In the genomic region with DNA sequence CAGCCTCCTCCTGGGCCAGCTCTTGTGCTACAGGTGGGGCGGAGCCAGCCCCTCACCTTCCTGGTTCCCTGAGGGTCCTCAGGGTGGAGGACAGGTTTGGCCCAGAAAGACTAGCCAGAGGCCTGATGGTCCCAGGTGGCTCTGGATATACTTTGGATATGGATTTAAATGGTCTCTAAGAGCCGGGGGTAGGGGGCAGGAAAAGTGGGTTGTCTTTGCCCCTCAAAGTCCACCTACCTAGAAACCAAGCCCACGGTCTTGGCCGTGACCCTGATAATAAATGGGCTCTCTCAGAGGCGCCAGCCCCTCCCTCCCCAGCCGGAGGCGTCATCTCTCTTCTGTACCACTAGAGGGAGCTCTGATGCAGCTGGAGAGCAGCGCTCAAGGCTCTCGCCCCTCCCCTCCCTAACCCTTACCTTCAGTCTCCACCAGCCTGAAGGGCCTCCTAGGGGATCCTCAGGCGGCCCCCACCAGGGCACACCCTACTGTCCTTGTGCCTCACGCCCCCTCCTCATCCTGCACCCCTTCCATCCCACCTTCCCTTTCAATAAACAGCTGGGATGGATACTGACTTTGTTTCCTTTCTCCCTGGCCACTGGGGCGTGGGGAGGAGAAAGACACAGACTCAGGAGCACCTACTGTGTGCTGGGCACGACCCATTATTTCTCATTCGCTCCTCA, we compare ENCODE assay signal across 1 cellular context.
TF ChIP-seq lines count a peak whose summit lies in the region.

No MANE protein-coding gene starts in this region.

TF ChIP-seq in HepG2, 621 proteins besides CTCF, POLR2A, EP300 and RAD21 (continued from another document and continues in another):
- TF ChIP-seq, protein P1, sequence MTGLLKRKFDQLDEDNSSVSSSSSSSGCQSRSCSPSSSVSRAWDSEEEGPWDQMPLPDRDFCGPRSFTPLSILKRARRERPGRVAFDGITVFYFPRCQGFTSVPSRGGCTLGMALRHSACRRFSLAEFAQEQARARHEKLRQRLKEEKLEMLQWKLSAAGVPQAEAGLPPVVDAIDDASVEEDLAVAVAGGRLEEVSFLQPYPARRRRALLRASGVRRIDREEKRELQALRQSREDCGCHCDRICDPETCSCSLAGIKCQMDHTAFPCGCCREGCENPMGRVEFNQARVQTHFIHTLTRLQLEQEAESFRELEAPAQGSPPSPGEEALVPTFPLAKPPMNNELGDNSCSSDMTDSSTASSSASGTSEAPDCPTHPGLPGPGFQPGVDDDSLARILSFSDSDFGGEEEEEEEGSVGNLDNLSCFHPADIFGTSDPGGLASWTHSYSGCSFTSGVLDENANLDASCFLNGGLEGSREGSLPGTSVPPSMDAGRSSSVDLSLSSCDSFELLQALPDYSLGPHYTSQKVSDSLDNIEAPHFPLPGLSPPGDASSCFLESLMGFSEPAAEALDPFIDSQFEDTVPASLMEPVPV (CRISPR knock-in tag; IDR thresholded peaks at IDR 0.05), result 0 out of 2 replicates have a peak, but pooled peaks have one; percentile 44
- TF ChIP-seq NFE2 (CRISPR knock-in tag; IDR thresholded peaks at IDR 0.05) (no peak), SRSF1 (optimal IDR thresholded peaks at IDR 0.05; ENCODE audit: low read depth, low read length) (no peak), POLR2AphosphoS2 (IDR thresholded peaks at IDR 0.05; ENCODE audit: low read depth, low read length) (no peak), ZNF468 (CRISPR knock-in tag; IDR thresholded peaks at IDR 0.05) (no peak), TCF7L2 (IDR thresholded peaks at IDR 0.05; ENCODE audit: low read depth, low read length) (no peak), ZNF382 (CRISPR knock-in tag; IDR thresholded peaks at IDR 0.05; ENCODE audit: borderline replicate concordance) (no peak), ZNF720 (CRISPR knock-in tag; IDR thresholded peaks at IDR 0.05) (no peak), ADNP (CRISPR knock-in tag; IDR thresholded peaks at IDR 0.05) (no peak), DZIP1 (CRISPR knock-in tag; IDR thresholded peaks at IDR 0.05) (peak; percentile 70; the same call in 1 of the 2 replicates), NR2F1 (CRISPR knock-in tag; IDR thresholded peaks at IDR 0.05) (no peak), HNF4G (IDR thresholded peaks at IDR 0.05; ENCODE audit: borderline replicate concordance, low read depth, low read length) (no peak), HNF4G (CRISPR knock-in tag; IDR thresholded peaks at IDR 0.05; ENCODE audit: borderline replicate concordance, low read depth) (no peak; the same call in 1 of the 2 replicates), ZNF639 (CRISPR knock-in tag; conservative IDR thresholded peaks at IDR 0.05) (0 out of 2 replicates have a peak, but pooled peaks have one; percentile 35), ZNF282 (IDR thresholded peaks at IDR 0.05; ENCODE audit: partially characterized antibody) (no peak), MEF2D (CRISPR knock-in tag; IDR thresholded peaks at IDR 0.05) (peak; percentile 87), BORCS8-MEF2B (CRISPR knock-in tag; IDR thresholded peaks at IDR 0.05) (peak; percentile 87), STAT5B (CRISPR knock-in tag; IDR thresholded peaks at IDR 0.05) (no peak; the same call in 1 of the 2 replicates), HMG20B (CRISPR knock-in tag; conservative IDR thresholded peaks at IDR 0.05) (no peak; the same call in 1 of the 2 replicates), ZNF746 (CRISPR knock-in tag; IDR thresholded peaks at IDR 0.05) (no peak), SCMH1 (CRISPR knock-in tag; IDR thresholded peaks at IDR 0.05; ENCODE audit: borderline replicate concordance) (no peak), TSC22D2 (CRISPR knock-in tag; IDR thresholded peaks at IDR 0.05; ENCODE audit: borderline replicate concordance) (peak; percentile 83; the same call in 1 of the 2 replicates), NFRKB (IDR thresholded peaks at IDR 0.05) (no peak), ZNF496 (CRISPR knock-in tag; IDR thresholded peaks at IDR 0.05; ENCODE audit: insufficient replicate concordance) (no peak), ZSCAN25 (CRISPR knock-in tag; IDR thresholded peaks at IDR 0.05) (peak; percentile 87), ZNF674 (CRISPR knock-in tag; IDR thresholded peaks at IDR 0.05; ENCODE audit: low read depth) (no peak), ZNF180 (CRISPR knock-in tag; IDR thresholded peaks at IDR 0.05; ENCODE audit: borderline replicate concordance, low read depth) (no peak), ZNF430 (CRISPR knock-in tag; IDR thresholded peaks at IDR 0.05) (peak; percentile 62; the same call in 1 of the 2 replicates), ONECUT2 (CRISPR knock-in tag; IDR thresholded peaks at IDR 0.05) (no peak), ZNF124 (CRISPR knock-in tag; IDR thresholded peaks at IDR 0.05) (peak; percentile 72; the same call in 1 of the 2 replicates), ZNF441 (CRISPR knock-in tag; IDR thresholded peaks at IDR 0.05; ENCODE audit: borderline replicate concordance) (no peak), KMT2B (CRISPR knock-in tag; IDR thresholded peaks at IDR 0.05) (peak; percentile 55; the same call in 1 of the 2 replicates), PRMT3 (CRISPR knock-in tag; IDR thresholded peaks at IDR 0.05; ENCODE audit: borderline replicate concordance, low read depth) (no peak), ZNF607 (CRISPR knock-in tag; IDR thresholded peaks at IDR 0.05; ENCODE audit: borderline replicate concordance) (peak; percentile 50; the same call in 1 of the 2 replicates), IRF9 (CRISPR knock-in tag; IDR thresholded peaks at IDR 0.05; ENCODE audit: borderline replicate concordance) (peak; percentile 97; the same call in 1 of the 2 replicates), MNT (IDR thresholded peaks at IDR 0.05) (no peak), ZNF24 (IDR thresholded peaks at IDR 0.05) (no peak), MXD4 (CRISPR knock-in tag; IDR thresholded peaks at IDR 0.05) (peak; percentile 67), TEAD3 (CRISPR knock-in tag; optimal IDR thresholded peaks at IDR 0.05; ENCODE audit: borderline replicate concordance) (peak; percentile 70), PAX8 (CRISPR knock-in tag; IDR thresholded peaks at IDR 0.05; ENCODE audit: borderline replicate concordance) (no peak)
- TF ChIP-seq, protein P2, sequence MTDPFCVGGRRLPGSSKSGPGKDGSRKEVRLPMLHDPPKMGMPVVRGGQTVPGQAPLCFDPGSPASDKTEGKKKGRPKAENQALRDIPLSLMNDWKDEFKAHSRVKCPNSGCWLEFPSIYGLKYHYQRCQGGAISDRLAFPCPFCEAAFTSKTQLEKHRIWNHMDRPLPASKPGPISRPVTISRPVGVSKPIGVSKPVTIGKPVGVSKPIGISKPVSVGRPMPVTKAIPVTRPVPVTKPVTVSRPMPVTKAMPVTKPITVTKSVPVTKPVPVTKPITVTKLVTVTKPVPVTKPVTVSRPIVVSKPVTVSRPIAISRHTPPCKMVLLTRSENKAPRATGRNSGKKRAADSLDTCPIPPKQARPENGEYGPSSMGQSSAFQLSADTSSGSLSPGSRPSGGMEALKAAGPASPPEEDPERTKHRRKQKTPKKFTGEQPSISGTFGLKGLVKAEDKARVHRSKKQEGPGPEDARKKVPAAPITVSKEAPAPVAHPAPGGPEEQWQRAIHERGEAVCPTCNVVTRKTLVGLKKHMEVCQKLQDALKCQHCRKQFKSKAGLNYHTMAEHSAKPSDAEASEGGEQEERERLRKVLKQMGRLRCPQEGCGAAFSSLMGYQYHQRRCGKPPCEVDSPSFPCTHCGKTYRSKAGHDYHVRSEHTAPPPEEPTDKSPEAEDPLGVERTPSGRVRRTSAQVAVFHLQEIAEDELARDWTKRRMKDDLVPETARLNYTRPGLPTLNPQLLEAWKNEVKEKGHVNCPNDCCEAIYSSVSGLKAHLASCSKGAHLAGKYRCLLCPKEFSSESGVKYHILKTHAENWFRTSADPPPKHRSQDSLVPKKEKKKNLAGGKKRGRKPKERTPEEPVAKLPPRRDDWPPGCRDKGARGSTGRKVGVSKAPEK (CRISPR knock-in tag; IDR thresholded peaks at IDR 0.05; ENCODE audit: borderline replicate concordance), result no peak
- TF ChIP-seq, protein P3, sequence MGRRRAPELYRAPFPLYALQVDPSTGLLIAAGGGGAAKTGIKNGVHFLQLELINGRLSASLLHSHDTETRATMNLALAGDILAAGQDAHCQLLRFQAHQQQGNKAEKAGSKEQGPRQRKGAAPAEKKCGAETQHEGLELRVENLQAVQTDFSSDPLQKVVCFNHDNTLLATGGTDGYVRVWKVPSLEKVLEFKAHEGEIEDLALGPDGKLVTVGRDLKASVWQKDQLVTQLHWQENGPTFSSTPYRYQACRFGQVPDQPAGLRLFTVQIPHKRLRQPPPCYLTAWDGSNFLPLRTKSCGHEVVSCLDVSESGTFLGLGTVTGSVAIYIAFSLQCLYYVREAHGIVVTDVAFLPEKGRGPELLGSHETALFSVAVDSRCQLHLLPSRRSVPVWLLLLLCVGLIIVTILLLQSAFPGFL (CRISPR knock-in tag; IDR thresholded peaks at IDR 0.05), result no peak
- TF ChIP-seq, protein P4, sequence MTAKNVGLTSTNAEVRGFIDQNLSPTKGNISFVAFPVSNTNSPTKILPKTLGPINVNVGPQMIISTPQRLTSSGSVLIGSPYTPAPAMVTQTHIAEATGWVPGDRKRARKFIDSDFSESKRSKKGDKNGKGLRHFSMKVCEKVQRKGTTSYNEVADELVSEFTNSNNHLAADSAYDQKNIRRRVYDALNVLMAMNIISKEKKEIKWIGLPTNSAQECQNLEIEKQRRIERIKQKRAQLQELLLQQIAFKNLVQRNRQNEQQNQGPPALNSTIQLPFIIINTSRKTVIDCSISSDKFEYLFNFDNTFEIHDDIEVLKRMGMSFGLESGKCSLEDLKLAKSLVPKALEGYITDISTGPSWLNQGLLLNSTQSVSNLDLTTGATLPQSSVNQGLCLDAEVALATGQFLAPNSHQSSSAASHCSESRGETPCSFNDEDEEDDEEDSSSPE (CRISPR knock-in tag; IDR thresholded peaks at IDR 0.05), result 0 out of 2 replicates have a peak, but pooled peaks have one; percentile 18
- TF ChIP-seq, protein P5, sequence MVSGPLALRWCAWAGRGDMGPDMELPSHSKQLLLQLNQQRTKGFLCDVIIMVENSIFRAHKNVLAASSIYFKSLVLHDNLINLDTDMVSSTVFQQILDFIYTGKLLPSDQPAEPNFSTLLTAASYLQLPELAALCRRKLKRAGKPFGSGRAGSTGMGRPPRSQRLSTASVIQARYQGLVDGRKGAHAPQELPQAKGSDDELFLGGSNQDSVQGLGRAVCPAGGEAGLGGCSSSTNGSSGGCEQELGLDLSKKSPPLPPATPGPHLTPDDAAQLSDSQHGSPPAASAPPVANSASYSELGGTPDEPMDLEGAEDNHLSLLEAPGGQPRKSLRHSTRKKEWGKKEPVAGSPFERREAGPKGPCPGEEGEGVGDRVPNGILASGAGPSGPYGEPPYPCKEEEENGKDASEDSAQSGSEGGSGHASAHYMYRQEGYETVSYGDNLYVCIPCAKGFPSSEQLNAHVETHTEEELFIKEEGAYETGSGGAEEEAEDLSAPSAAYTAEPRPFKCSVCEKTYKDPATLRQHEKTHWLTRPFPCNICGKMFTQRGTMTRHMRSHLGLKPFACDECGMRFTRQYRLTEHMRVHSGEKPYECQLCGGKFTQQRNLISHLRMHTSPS (CRISPR knock-in tag; IDR thresholded peaks at IDR 0.05; ENCODE audit: low read depth), result no peak
